ENCODE assay signal across 17 cellular contexts in the genomic region with DNA sequence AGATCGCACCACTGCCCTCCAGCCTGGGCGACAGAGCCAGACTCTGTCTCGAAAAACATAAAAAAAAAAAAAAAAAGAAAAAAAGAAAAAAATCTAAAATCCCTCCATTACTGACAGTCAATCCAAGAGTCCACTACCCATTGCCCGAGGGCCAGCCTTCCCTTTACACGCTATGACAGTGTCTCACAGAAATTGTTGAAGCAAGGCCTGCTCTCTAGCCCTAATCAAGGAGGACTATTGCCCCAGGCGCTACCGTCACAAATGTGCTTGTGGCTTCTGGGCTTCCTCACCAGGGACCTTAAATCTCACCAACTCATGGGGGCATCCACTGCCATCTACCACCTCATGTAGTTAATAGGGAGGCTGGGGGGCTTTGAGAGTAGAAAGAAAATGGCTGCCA.
"Had no signal": no experiment of that assay in that cellular context is flagged by ENCODE, and none has a peak within 500 bp of the region (broad histone marks: within the 10 kb centered on the region; RNA-seq: fewer than 3 reads in every experiment).

No MANE protein-coding gene starts in this region.

- H3K27ac ChIP-seq: ascending aorta, gastroesophageal sphincter, neural progenitor cell, parathyroid adenoma, upper lobe of left lung had no signal

- H3K4me3 ChIP-seq: ascending aorta, gastroesophageal sphincter, neural progenitor cell, upper lobe of left lung had no signal

- H3K27me3 Mint-ChIP-seq: activated naive CD8-positive, alpha-beta T cell; stimulated activated memory B cell treated with anti-CD40 and anti-IgM and Interleukin-4, amounts not matched to agents 10 μg/mL and 1 μg/mL and 100 μg/mL, for 72 hours had no signal

- H3K4me2 ChIP-seq: neural progenitor cell had no signal

- H3K27ac Mint-ChIP-seq: activated CD4-positive, alpha-beta T cell treated with anti-CD3 and anti-CD28 coated beads, Interleukin-2, amount 10 ng/mL, durations not matched to agents 24 days and 14 days; mesothelial cell of epicardium; neural progenitor cell; stimulated activated memory B cell treated with anti-CD40 and anti-IgM and Interleukin-4, amounts not matched to agents 10 μg/mL and 1 μg/mL and 100 μg/mL, for 72 hours; T-helper 1 cell treated with Interleukin-12 subunit alpha and Interleukin-12 subunit beta and Interleukin-4 antibody, amounts not matched to agents 30 μg/mL and 1 μg/mL, for 36 hours had no signal

- H3K9ac ChIP-seq: neural progenitor cell, parathyroid adenoma had no signal

- H3K9me3 Mint-ChIP-seq: activated CD4-positive, alpha-beta T cell treated with anti-CD3 and anti-CD28 coated beads, Interleukin-2, amount 10 ng/mL, durations not matched to agents 24 days and 14 days; activated T-cell treated with anti-CD3 and anti-CD28 coated beads, Interleukin-2, amount 50 U/mL, for 4 hours; stimulated activated memory B cell treated with anti-CD40 and anti-IgM and Interleukin-4, amounts not matched to agents 10 μg/mL and 1 μg/mL and 100 μg/mL, for 72 hours; T-helper 1 cell treated with Interleukin-12 subunit alpha and Interleukin-12 subunit beta and Interleukin-4 antibody, amounts not matched to agents 30 μg/mL and 1 μg/mL, for 36 hours had no signal

- H3K27me3 ChIP-seq: ascending aorta, gastroesophageal sphincter, neural progenitor cell, upper lobe of left lung had no signal

- H3K9me3 ChIP-seq: ascending aorta, gastroesophageal sphincter, upper lobe of left lung had no signal

- H3K79me2 ChIP-seq: parathyroid adenoma had no signal

- H3K4me1 Mint-ChIP-seq: mesothelial cell of epicardium had no signal

- H3K4me3 Mint-ChIP-seq: activated CD4-positive, alpha-beta T cell treated with anti-CD3 and anti-CD28 coated beads, Interleukin-2, amount 10 ng/mL, durations not matched to agents 24 days and 14 days; activated naive CD8-positive, alpha-beta T cell; activated T-cell treated with anti-CD3 and anti-CD28 coated beads, Interleukin-2, amount 50 U/mL, for 4 hours; mesothelial cell of epicardium; neural progenitor cell; stimulated activated memory B cell treated with anti-CD40 and anti-IgM and Interleukin-4, amounts not matched to agents 10 μg/mL and 1 μg/mL and 100 μg/mL, for 72 hours; T-helper 1 cell treated with Interleukin-12 subunit alpha and Interleukin-12 subunit beta and Interleukin-4 antibody, amounts not matched to agents 30 μg/mL and 1 μg/mL, for 36 hours had no signal

- H2AFZ ChIP-seq: neural progenitor cell, parathyroid adenoma had no signal

- H3K4me1 ChIP-seq: ascending aorta, gastroesophageal sphincter, neural progenitor cell, parathyroid adenoma, upper lobe of left lung had no signal

- ATAC-seq: activated T-cell treated with anti-CD3 and anti-CD28 coated beads, Interleukin-2, amount 50 U/mL, for 4 hours; gastroesophageal sphincter; stimulated activated memory B cell treated with anti-CD40 and anti-IgM and Interleukin-4, amounts not matched to agents 10 μg/mL and 1 μg/mL and 100 μg/mL, for 72 hours had no signal

- H3K36me3 ChIP-seq: ascending aorta, gastroesophageal sphincter, neural progenitor cell, upper lobe of left lung had no signal

- H3K36me3 Mint-ChIP-seq: mesothelial cell of epicardium; neural progenitor cell; stimulated activated memory B cell treated with anti-CD40 and anti-IgM and Interleukin-4, amounts not matched to agents 10 μg/mL and 1 μg/mL and 100 μg/mL, for 72 hours had no signal

- DNase-seq: activated CD4-positive, alpha-beta T cell treated with anti-CD3 and anti-CD28 coated beads, Interleukin-2, amount 10 ng/mL, durations not matched to agents 24 days and 14 days; activated gamma-delta T cell; activated T-cell treated with anti-CD3 and anti-CD28 coated beads, Interleukin-2, amount 50 U/mL, for 4 hours; central memory CD4-positive, alpha-beta T cell; cortex of kidney; effector CD8-positive, alpha-beta T cell; kidney glomerular epithelial cell; small intestine; upper lobe of left lung had no signal
